In the genomic region with DNA sequence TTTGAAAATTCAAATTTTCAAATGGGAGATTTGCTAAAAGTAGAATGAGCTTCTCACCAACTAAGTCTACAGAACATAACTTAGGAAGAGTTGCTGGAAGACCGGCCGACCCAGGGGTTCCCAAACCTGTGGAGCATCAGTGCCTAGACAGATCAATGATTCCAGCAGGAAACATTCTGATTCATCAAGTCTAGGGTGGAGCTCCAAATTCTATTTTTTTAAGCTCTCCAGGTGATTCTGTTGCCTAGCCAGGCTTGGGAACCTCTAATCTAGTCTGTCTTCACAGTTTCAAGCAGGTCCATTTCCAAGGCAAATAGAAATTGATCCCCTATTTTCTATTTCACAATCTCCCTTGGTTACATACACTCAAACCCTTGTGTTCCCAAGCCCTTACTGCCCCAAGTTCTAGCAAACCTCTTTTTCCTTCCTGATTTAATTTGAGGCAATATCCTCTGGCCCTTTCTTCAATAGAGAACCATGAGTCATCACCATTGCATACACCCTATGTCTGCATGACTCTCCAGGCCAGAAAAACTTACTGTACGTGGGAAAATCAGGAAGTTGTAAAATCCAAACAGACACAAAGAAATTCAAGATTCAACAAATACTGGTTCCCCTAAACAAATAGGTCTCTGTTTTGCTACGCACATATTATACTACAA, we compare ENCODE assay signal across 8 cellular contexts.
A peak's percentile ranks its signal among the peaks of the same experiment; 100 is the strongest.
DNase-seq lines count a peak whose midpoint lies in the region; ATAC-seq and TF ChIP-seq lines count a peak whose summit lies in the region.
"Had no signal": no experiment of that assay in that cellular context is flagged by ENCODE, and none has a peak within 500 bp of the region (broad histone marks: within the 10 kb centered on the region; RNA-seq: fewer than 3 reads in every experiment).

No MANE protein-coding gene starts in this region.

- TF ChIP-seq CTCF in HEK293 (tag by site-specific recombination; IDR thresholded peaks at IDR 0.05): no peak

- H3K4me1 ChIP-seq in HEK293 (ENCODE audit: control insufficient read depth, insufficient read depth, low read length): peaks cover 57% of the 10 kb centered on the region

- H3K27ac ChIP-seq in HEK293 (ENCODE audit: extremely low read depth, low read depth, low read length) (peak overlapping the region; percentile 55; the same call in 1 of the 2 replicates), skin epidermis (peak overlapping the region in 14 of 21 experiments; percentile 4 to 77 (median 42))

- POLR2A ChIA-PET in HEK293 (lab: Yijun Ruan, JAX): interaction anchor here (0.9 kb wide), 1 partner anchor 9 kb away, joined by 4 read pairs; a partner anchor contains a TSS

- H3K4me3 ChIP-seq in HEK293 (ENCODE audit: low read depth, low read length): no peak overlapping the region
- no peak overlapping the region for H3K4me3 ChIP-seq in skin epidermis

- peaks cover 0 to 6% of the 10 kb centered on the region in 2 experiments; a peak in 2 of 3 replicates for H3K36me3 ChIP-seq in HEK293 (ENCODE audit: control insufficient read depth in 2 of 2, insufficient read depth in 1 of 2, low read length in 2 of 2)

- DNase-seq in SKM-1 (lab: John Stamatoyannopoulos, UW; ENCODE audit: unreplicated experiment) (peak; percentile 77), fibroblast of the conjunctiva (ENCODE audit: low read depth) (peak; percentile 77)

- CTCF ChIA-PET in HEK293 (lab: Yijun Ruan, JAX): interaction anchor here (0.6 to 1.3 kb wide), 5 partner anchors 10 to 170 kb away, joined by 3 to 10 read pairs (median 3); no protein-coding TSS in a partner anchor

- no peaks in the 10 kb centered on the region for H3K9me3 ChIP-seq in HEK293 (ENCODE audit: control insufficient read depth, insufficient read depth, low read depth, low read length)

- no peak for ATAC-seq in GM21367 (IDR thresholded peaks at IDR 0.05; ENCODE audit: unreplicated experiment)
- no peak for ATAC-seq in HG02981 (IDR thresholded peaks at IDR 0.05; ENCODE audit: unreplicated experiment)
- no peak for ATAC-seq in HG02798 (IDR thresholded peaks at IDR 0.05; ENCODE audit: poor library complexity, unreplicated experiment)
- ATAC-seq: activated naive CD4-positive, alpha-beta T cell treated with anti-CD3 and anti-CD28 coated beads, Interleukin-2, amount 50 U/mL, for 72 hours had no signal

TF ChIP-seq in HEK293, 187 proteins besides CTCF, POLR2A, EP300 and RAD21 (continues in another document):
- no peak for TF ChIP-seq GLI4 (tag by site-specific recombination; IDR thresholded peaks at IDR 0.05)
- no peak for TF ChIP-seq ZNF214 (tag by site-specific recombination; IDR thresholded peaks at IDR 0.05; ENCODE audit: borderline replicate concordance)
- no peak for TF ChIP-seq HOXA7 (CRISPR knock-in tag; IDR thresholded peaks at IDR 0.05; ENCODE audit: borderline replicate concordance)
- no peak for TF ChIP-seq ZNF549 (tag by site-specific recombination; IDR thresholded peaks at IDR 0.05)
- no peak for TF ChIP-seq REPIN1 (tag by site-specific recombination; IDR thresholded peaks at IDR 0.05; ENCODE audit: low read depth)
- TF ChIP-seq, protein P1, sequence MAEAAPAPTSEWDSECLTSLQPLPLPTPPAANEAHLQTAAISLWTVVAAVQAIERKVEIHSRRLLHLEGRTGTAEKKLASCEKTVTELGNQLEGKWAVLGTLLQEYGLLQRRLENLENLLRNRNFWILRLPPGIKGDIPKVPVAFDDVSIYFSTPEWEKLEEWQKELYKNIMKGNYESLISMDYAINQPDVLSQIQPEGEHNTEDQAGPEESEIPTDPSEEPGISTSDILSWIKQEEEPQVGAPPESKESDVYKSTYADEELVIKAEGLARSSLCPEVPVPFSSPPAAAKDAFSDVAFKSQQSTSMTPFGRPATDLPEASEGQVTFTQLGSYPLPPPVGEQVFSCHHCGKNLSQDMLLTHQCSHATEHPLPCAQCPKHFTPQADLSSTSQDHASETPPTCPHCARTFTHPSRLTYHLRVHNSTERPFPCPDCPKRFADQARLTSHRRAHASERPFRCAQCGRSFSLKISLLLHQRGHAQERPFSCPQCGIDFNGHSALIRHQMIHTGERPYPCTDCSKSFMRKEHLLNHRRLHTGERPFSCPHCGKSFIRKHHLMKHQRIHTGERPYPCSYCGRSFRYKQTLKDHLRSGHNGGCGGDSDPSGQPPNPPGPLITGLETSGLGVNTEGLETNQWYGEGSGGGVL (tag by site-specific recombination; IDR thresholded peaks at IDR 0.05): 0 out of 2 replicates have a peak, but pooled peaks have one; percentile 29
- TF ChIP-seq, protein P2, sequence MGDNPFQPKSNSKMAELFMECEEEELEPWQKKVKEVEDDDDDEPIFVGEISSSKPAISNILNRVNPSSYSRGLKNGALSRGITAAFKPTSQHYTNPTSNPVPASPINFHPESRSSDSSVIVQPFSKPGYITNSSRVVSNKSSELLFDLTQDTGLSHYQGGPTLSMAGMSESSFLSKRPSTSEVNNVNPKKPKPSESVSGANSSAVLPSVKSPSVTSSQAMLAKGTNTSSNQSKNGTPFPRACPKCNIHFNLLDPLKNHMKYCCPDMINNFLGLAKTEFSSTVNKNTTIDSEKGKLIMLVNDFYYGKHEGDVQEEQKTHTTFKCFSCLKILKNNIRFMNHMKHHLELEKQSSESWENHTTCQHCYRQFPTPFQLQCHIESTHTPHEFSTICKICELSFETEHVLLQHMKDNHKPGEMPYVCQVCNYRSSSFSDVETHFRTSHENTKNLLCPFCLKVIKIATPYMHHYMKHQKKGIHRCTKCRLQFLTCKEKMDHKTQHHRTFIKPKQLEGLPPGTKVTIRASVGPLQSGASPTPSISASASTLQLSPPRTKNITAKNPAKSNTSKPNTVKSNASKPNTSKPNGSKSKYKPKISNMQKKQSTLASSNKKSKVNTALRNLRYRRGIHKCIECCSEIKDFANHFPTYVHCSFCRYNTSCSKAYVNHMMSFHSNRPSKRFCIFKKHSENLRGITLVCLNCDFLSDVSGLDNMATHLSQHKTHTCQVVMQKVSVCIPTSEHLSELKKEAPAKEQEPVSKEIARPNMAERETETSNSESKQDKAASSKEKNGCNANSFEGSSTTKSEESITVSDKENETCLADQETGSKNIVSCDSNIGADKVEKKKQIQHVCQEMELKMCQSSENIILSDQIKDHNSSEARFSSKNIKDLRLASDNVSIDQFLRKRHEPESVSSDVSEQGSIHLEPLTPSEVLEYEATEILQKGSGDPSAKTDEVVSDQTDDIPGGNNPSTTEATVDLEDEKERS (tag by site-specific recombination; IDR thresholded peaks at IDR 0.05): no peak
- no peak for TF ChIP-seq ZXDB (tag by site-specific recombination; IDR thresholded peaks at IDR 0.05)
- TF ChIP-seq SP2 (tag by site-specific recombination; IDR thresholded peaks at IDR 0.05): no peak
- no peak for TF ChIP-seq ZFP3 (tag by site-specific recombination; IDR thresholded peaks at IDR 0.05; ENCODE audit: low read depth)
- TF ChIP-seq YY2 (tag by site-specific recombination; IDR thresholded peaks at IDR 0.05): no peak
- TF ChIP-seq ZNF394 (tag by site-specific recombination; IDR thresholded peaks at IDR 0.05; ENCODE audit: borderline replicate concordance): no peak; the same call in 1 of the 2 replicates
- TF ChIP-seq, protein P3, sequence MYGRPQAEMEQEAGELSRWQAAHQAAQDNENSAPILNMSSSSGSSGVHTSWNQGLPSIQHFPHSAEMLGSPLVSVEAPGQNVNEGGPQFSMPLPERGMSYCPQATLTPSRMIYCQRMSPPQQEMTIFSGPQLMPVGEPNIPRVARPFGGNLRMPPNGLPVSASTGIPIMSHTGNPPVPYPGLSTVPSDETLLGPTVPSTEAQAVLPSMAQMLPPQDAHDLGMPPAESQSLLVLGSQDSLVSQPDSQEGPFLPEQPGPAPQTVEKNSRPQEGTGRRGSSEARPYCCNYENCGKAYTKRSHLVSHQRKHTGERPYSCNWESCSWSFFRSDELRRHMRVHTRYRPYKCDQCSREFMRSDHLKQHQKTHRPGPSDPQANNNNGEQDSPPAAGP (tag by site-specific recombination; IDR thresholded peaks at IDR 0.05): 0 out of 2 replicates have a peak, but pooled peaks have one; percentile 57
- TF ChIP-seq YY1 (tag by site-specific recombination; IDR thresholded peaks at IDR 0.05): no peak
- TF ChIP-seq ZNF391 (tag by site-specific recombination; IDR thresholded peaks at IDR 0.05; ENCODE audit: borderline replicate concordance, low read depth): no peak
- no peak; the same call in 1 of the 2 replicates for TF ChIP-seq TRIM28 (IDR thresholded peaks at IDR 0.05; ENCODE audit: borderline replicate concordance, low read length)
- TF ChIP-seq ZNF76 (tag by site-specific recombination; IDR thresholded peaks at IDR 0.05; ENCODE audit: borderline replicate concordance, low read depth): no peak
- no peak for TF ChIP-seq WT1 (tag by site-specific recombination; IDR thresholded peaks at IDR 0.05)
- TF ChIP-seq ZNF837 (tag by site-specific recombination; IDR thresholded peaks at IDR 0.05): no peak
- peak; percentile 83 for TF ChIP-seq ZNF629 (tag by site-specific recombination; IDR thresholded peaks at IDR 0.05)
- TF ChIP-seq, protein P4, sequence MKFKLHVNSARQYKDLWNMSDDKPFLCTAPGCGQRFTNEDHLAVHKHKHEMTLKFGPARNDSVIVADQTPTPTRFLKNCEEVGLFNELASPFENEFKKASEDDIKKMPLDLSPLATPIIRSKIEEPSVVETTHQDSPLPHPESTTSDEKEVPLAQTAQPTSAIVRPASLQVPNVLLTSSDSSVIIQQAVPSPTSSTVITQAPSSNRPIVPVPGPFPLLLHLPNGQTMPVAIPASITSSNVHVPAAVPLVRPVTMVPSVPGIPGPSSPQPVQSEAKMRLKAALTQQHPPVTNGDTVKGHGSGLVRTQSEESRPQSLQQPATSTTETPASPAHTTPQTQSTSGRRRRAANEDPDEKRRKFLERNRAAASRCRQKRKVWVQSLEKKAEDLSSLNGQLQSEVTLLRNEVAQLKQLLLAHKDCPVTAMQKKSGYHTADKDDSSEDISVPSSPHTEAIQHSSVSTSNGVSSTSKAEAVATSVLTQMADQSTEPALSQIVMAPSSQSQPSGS (tag by site-specific recombination; IDR thresholded peaks at IDR 0.05; ENCODE audit: low read depth): peak; percentile 55; the same call in 1 of the 2 replicates
- TF ChIP-seq ZNF23 (tag by site-specific recombination; IDR thresholded peaks at IDR 0.05; ENCODE audit: borderline replicate concordance): no peak
- no peak for TF ChIP-seq MYNN (tag by site-specific recombination; IDR thresholded peaks at IDR 0.05; ENCODE audit: borderline replicate concordance)
- TF ChIP-seq ZNF274 (IDR thresholded peaks at IDR 0.05; ENCODE audit: low read length): no peak
- TF ChIP-seq ZNF274 (tag by site-specific recombination; IDR thresholded peaks at IDR 0.05; ENCODE audit: borderline replicate concordance): no peak
- TF ChIP-seq ZNF701 (tag by site-specific recombination; IDR thresholded peaks at IDR 0.05): no peak
- no peak for TF ChIP-seq ZNF510 (tag by site-specific recombination; IDR thresholded peaks at IDR 0.05; ENCODE audit: insufficient replicate concordance)
- no peak for TF ChIP-seq SCRT1 (tag by site-specific recombination; IDR thresholded peaks at IDR 0.05; ENCODE audit: borderline replicate concordance)
